In genomic region chr2:42590176-42590575, GRCh38 we compare ENCODE assay signal across 1 cellular context.
TF ChIP-seq lines count a peak whose summit lies in the region.

No MANE protein-coding gene starts in this region.

TF ChIP-seq in GM23338, 12 proteins besides CTCF, POLR2A, EP300 and RAD21 (continued from another document):
- TF ChIP-seq, protein P1, sequence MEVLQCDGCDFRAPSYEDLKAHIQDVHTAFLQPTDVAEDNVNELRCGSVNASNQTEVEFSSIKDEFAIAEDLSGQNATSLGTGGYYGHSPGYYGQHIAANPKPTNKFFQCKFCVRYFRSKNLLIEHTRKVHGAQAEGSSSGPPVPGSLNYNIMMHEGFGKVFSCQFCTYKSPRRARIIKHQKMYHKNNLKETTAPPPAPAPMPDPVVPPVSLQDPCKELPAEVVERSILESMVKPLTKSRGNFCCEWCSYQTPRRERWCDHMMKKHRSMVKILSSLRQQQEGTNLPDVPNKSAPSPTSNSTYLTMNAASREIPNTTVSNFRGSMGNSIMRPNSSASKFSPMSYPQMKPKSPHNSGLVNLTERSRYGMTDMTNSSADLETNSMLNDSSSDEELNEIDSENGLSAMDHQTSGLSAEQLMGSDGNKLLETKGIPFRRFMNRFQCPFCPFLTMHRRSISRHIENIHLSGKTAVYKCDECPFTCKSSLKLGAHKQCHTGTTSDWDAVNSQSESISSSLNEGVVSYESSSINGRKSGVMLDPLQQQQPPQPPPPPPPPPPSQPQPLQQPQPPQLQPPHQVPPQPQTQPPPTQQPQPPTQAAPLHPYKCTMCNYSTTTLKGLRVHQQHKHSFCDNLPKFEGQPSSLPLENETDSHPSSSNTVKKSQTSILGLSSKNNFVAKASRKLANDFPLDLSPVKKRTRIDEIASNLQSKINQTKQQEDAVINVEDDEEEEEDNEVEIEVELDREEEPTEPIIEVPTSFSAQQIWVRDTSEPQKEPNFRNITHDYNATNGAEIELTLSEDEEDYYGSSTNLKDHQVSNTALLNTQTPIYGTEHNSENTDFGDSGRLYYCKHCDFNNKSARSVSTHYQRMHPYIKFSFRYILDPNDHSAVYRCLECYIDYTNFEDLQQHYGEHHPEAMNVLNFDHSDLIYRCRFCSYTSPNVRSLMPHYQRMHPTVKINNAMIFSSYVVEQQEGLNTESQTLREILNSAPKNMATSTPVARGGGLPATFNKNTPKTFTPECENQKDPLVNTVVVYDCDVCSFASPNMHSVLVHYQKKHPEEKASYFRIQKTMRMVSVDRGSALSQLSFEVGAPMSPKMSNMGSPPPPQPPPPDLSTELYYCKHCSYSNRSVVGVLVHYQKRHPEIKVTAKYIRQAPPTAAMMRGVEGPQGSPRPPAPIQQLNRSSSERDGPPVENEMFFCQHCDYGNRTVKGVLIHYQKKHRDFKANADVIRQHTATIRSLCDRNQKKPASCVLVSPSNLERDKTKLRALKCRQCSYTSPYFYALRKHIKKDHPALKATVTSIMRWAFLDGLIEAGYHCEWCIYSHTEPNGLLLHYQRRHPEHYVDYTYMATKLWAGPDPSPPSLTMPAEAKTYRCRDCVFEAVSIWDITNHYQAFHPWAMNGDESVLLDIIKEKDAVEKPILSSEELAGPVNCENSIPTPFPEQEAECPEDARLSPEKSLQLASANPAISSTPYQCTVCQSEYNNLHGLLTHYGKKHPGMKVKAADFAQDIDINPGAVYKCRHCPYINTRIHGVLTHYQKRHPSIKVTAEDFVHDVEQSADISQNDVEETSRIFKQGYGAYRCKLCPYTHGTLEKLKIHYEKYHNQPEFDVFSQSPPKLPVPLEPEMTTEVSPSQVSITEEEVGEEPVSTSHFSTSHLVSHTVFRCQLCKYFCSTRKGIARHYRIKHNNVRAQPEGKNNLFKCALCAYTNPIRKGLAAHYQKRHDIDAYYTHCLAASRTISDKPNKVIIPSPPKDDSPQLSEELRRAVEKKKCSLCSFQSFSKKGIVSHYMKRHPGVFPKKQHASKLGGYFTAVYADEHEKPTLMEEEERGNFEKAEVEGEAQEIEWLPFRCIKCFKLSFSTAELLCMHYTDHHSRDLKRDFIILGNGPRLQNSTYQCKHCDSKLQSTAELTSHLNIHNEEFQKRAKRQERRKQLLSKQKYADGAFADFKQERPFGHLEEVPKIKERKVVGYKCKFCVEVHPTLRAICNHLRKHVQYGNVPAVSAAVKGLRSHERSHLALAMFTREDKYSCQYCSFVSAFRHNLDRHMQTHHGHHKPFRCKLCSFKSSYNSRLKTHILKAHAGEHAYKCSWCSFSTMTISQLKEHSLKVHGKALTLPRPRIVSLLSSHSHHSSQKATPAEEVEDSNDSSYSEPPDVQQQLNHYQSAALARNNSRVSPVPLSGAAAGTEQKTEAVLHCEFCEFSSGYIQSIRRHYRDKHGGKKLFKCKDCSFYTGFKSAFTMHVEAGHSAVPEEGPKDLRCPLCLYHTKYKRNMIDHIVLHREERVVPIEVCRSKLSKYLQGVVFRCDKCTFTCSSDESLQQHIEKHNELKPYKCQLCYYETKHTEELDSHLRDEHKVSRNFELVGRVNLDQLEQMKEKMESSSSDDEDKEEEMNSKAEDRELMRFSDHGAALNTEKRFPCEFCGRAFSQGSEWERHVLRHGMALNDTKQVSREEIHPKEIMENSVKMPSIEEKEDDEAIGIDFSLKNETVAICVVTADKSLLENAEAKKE (CRISPR knock-in tag; IDR thresholded peaks at IDR 0.05), result no peak
- no peak for TF ChIP-seq JUNB (IDR thresholded peaks at IDR 0.05; ENCODE audit: unreplicated experiment)
- TF ChIP-seq POLR2AphosphoS5 (IDR thresholded peaks at IDR 0.05; ENCODE audit: low read depth), result no peak
- no peak for TF ChIP-seq EZH2 (IDR thresholded peaks at IDR 0.05; ENCODE audit: low read depth, unreplicated experiment)
- no peak for TF ChIP-seq NANOG (IDR thresholded peaks at IDR 0.05; ENCODE audit: borderline replicate concordance)
- no peak for TF ChIP-seq ZNF114 (CRISPR knock-in tag; IDR thresholded peaks at IDR 0.05)
- no peak for TF ChIP-seq ZNF331 (CRISPR knock-in tag; IDR thresholded peaks at IDR 0.05; ENCODE audit: low read depth)
- no peak for TF ChIP-seq REST (IDR thresholded peaks at IDR 0.05; ENCODE audit: unreplicated experiment)
